1 cellular context compared by ENCODE assay signal in the genomic region with DNA sequence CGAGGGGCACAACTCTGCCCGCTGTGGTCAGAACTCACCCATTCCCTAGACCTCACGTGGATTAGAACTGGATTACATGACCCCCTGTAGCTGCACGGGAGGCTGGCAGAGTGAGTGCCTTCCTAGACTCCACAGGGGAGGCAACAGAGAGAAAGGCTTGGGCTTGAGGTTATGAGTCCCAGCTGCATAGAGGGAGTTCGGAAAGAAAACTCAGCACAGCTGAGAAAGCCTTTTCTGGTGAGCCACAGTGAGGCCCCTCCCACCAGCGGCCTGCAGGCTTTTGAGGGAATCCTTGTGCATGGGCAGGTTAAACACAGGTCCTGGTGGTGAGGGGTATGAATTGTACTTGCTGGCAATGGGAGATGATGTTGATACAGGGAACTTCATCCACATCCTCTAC.
TF ChIP-seq lines count a peak whose summit lies in the region.

No MANE protein-coding gene starts in this region.

TF ChIP-seq in GM23338, 12 proteins besides CTCF, POLR2A, EP300 and RAD21 (continued from another document):
- TF ChIP-seq ETS1 (IDR thresholded peaks at IDR 0.05) (no peak), JUNB (IDR thresholded peaks at IDR 0.05; ENCODE audit: unreplicated experiment) (no peak), CREB1 (CRISPR knock-in tag; IDR thresholded peaks at IDR 0.05; ENCODE audit: low read depth) (no peak)
- TF ChIP-seq, protein P1, sequence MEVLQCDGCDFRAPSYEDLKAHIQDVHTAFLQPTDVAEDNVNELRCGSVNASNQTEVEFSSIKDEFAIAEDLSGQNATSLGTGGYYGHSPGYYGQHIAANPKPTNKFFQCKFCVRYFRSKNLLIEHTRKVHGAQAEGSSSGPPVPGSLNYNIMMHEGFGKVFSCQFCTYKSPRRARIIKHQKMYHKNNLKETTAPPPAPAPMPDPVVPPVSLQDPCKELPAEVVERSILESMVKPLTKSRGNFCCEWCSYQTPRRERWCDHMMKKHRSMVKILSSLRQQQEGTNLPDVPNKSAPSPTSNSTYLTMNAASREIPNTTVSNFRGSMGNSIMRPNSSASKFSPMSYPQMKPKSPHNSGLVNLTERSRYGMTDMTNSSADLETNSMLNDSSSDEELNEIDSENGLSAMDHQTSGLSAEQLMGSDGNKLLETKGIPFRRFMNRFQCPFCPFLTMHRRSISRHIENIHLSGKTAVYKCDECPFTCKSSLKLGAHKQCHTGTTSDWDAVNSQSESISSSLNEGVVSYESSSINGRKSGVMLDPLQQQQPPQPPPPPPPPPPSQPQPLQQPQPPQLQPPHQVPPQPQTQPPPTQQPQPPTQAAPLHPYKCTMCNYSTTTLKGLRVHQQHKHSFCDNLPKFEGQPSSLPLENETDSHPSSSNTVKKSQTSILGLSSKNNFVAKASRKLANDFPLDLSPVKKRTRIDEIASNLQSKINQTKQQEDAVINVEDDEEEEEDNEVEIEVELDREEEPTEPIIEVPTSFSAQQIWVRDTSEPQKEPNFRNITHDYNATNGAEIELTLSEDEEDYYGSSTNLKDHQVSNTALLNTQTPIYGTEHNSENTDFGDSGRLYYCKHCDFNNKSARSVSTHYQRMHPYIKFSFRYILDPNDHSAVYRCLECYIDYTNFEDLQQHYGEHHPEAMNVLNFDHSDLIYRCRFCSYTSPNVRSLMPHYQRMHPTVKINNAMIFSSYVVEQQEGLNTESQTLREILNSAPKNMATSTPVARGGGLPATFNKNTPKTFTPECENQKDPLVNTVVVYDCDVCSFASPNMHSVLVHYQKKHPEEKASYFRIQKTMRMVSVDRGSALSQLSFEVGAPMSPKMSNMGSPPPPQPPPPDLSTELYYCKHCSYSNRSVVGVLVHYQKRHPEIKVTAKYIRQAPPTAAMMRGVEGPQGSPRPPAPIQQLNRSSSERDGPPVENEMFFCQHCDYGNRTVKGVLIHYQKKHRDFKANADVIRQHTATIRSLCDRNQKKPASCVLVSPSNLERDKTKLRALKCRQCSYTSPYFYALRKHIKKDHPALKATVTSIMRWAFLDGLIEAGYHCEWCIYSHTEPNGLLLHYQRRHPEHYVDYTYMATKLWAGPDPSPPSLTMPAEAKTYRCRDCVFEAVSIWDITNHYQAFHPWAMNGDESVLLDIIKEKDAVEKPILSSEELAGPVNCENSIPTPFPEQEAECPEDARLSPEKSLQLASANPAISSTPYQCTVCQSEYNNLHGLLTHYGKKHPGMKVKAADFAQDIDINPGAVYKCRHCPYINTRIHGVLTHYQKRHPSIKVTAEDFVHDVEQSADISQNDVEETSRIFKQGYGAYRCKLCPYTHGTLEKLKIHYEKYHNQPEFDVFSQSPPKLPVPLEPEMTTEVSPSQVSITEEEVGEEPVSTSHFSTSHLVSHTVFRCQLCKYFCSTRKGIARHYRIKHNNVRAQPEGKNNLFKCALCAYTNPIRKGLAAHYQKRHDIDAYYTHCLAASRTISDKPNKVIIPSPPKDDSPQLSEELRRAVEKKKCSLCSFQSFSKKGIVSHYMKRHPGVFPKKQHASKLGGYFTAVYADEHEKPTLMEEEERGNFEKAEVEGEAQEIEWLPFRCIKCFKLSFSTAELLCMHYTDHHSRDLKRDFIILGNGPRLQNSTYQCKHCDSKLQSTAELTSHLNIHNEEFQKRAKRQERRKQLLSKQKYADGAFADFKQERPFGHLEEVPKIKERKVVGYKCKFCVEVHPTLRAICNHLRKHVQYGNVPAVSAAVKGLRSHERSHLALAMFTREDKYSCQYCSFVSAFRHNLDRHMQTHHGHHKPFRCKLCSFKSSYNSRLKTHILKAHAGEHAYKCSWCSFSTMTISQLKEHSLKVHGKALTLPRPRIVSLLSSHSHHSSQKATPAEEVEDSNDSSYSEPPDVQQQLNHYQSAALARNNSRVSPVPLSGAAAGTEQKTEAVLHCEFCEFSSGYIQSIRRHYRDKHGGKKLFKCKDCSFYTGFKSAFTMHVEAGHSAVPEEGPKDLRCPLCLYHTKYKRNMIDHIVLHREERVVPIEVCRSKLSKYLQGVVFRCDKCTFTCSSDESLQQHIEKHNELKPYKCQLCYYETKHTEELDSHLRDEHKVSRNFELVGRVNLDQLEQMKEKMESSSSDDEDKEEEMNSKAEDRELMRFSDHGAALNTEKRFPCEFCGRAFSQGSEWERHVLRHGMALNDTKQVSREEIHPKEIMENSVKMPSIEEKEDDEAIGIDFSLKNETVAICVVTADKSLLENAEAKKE (CRISPR knock-in tag; IDR thresholded peaks at IDR 0.05): no peak
